ENCODE assay signal across 13 cellular contexts in genomic region chr17:81402530-81402941, GRCh38. TPM values are rescaled to one million over a fixed set of nuclear protein-coding genes. Genes with fewer than 3 reads are reported as not detected.
DNase-seq lines count a peak whose midpoint lies in the region; ATAC-seq, FAIRE-seq and TF ChIP-seq lines count a peak whose summit lies in the region.
"Had no signal": no experiment of that assay in that cellular context is flagged by ENCODE, and none has a peak within 500 bp of the region (broad histone marks: within the 10 kb centered on the region; RNA-seq: fewer than 3 reads in every experiment).

No MANE protein-coding gene starts in this region.

- H2BK20ac ChIP-seq in H1 (ENCODE audit: low read length), result no peak overlapping the region

- H3K4me2 ChIP-seq in H1 (ENCODE audit: insufficient read depth in 1 of 2, low read depth in 2 of 2, low read length in 2 of 2), result peak overlapping the region; percentile 25 to 76; a peak in 3 of 4 replicates

- H3K27me3 ChIP-seq in H1 (replicated peaks in 1 of 4; ENCODE audit: control insufficient read depth in 3 of 4, extremely low read depth in 1 of 4, insufficient read depth in 3 of 4, low read length in 3 of 4) (peaks cover 32 to 58% (median 49%) of the 10 kb centered on the region in 4 experiments), mucosa of rectum (ENCODE audit: control insufficient read depth in 2 of 2, insufficient read depth in 2 of 2, low read length in 2 of 2) (no peaks in the 10 kb centered on the region), thoracic aorta (replicated peaks; ENCODE audit: insufficient read depth) (no peaks in the 10 kb centered on the region)
- H3K27me3 ChIP-seq: body of pancreas had no signal

- WGBS in H1 (ENCODE audit: extremely low coverage in 1 of 2, insufficient coverage in 1 of 2, insufficient read length in 1 of 2, insufficient replicate concordance in 2 of 2, low coverage in 1 of 2, low lambda C conversion rate in 2 of 2, missing lambda C conversion rate in 1 of 2), 2 experiments, result 52% methylated on average over 9 of the region's 9 CpGs; no CpG with 5 or more reads in 1 of the 2 experiments

- H3K27ac ChIP-seq in H1 (ENCODE audit: low read depth, low read length) (no peak overlapping the region), mucosa of rectum (ENCODE audit: low read depth in 2 of 2, low read length in 2 of 2) (peak overlapping the region; percentile 51 to 62), thoracic aorta (peak overlapping the region; percentile 88 to 98)

- ATAC-seq in thoracic aorta (ENCODE audit: insufficient number of reproducible peaks, low FRiP score, low read depth), result no peak
- ATAC-seq in activated naive CD8-positive, alpha-beta T cell treated with anti-CD3 and anti-CD28 coated beads, Interleukin-2, amount 50 U/mL, for 24 hours, result no peak
- ATAC-seq: body of pancreas had no signal

- H2AFZ ChIP-seq in H1 (ENCODE audit: low read length), result no peak overlapping the region

- H3K79me2 ChIP-seq in H1 (ENCODE audit: control insufficient read depth in 1 of 2, insufficient read depth in 2 of 2, low read length in 2 of 2), result no peaks in the 10 kb centered on the region

- peaks cover 12% of the 10 kb centered on the region; the same call in 1 of the 2 replicates for H3K23me2 ChIP-seq in H1 (ENCODE audit: low read depth, low read length)

- TF ChIP-seq CTCF in NB4 (IDR thresholded peaks at IDR 0.05; ENCODE audit: low read depth, low read length) (no peak), H1 (IDR thresholded peaks at IDR 0.05; ENCODE audit: control extremely low read depth in 1 of 3, insufficient read depth in 1 of 3, low read depth in 1 of 3, low read length in 3 of 3) (no peak), thoracic aorta (IDR thresholded peaks at IDR 0.05) (no peak)

- TF ChIP-seq POLR2A in NB4 (IDR thresholded peaks at IDR 0.05; ENCODE audit: extremely low read depth, insufficient read length) (no peak), H1 (IDR thresholded peaks at IDR 0.05; ENCODE audit: control extremely low read depth in 1 of 2, low read depth in 2 of 2, low read length in 2 of 2) (no peak)

- no peaks in the 10 kb centered on the region for H3K9me3 Mint-ChIP-seq in activated naive CD8-positive, alpha-beta T cell treated with anti-CD3 and anti-CD28 coated beads, Interleukin-2, amount 50 U/mL, for 24 hours
- H3K9me3 Mint-ChIP-seq: memory B cell had no signal

- no peaks in the 10 kb centered on the region for H3K79me1 ChIP-seq in H1 (ENCODE audit: low read depth, low read length)

- H3K18ac ChIP-seq in H1 (ENCODE audit: extremely low read depth, low read length), result peak overlapping the region; percentile 65; the same call in 1 of the 2 replicates

- no peak overlapping the region for H4K91ac ChIP-seq in H1 (replicated peaks; ENCODE audit: insufficient read length, low read length)

- CTCF ChIA-PET in H1 (lab: Charles Lee; ENCODE audit: partially characterized antibody), result interaction anchor here (0.7 to 10.7 kb wide), 20 partner anchors 11 to 143 kb away, joined by 3 to 89 read pairs (median 4); no protein-coding TSS in a partner anchor

- H3K14ac ChIP-seq in H1 (ENCODE audit: insufficient read length), result no peak overlapping the region

- no peak overlapping the region for H2BK120ac ChIP-seq in H1 (replicated peaks; ENCODE audit: low read depth, low read length)

- POLR2A ChIA-PET in H1 (lab: Charles Lee; ENCODE audit: partially characterized antibody), result interaction anchor here (0.8 to 3.0 kb wide), 4 partner anchors 10 to 150 kb away, joined by 3 to 18 read pairs (median 4); partner anchors contain the start of gene SLC38A10

- H3K9ac ChIP-seq in H1 (replicated peaks in 1 of 4; ENCODE audit: extremely low read depth in 1 of 4, low read depth in 3 of 4, low read length in 3 of 4) (no peak overlapping the region; a peak in 1 of 7 replicates), mucosa of rectum (ENCODE audit: low read depth in 1 of 2, low read length in 2 of 2) (no peak overlapping the region)

- peak overlapping the region; percentile 19 for H3K4ac ChIP-seq in H1 (replicated peaks; ENCODE audit: insufficient read length, low read depth, low read length)

- no peaks in the 10 kb centered on the region for H4K20me1 ChIP-seq in H1 (replicated peaks in 1 of 2; ENCODE audit: control insufficient read depth in 1 of 2, insufficient read depth in 2 of 2, low read length in 2 of 2)

- no peak overlapping the region for H4K5ac ChIP-seq in H1 (ENCODE audit: insufficient read length, low read depth, low read length)

- H2BK15ac ChIP-seq in H1 (ENCODE audit: low read length), result no peak overlapping the region

- H3K9me3 ChIP-seq in H1 (ENCODE audit: insufficient read depth in 2 of 2, low read depth in 1 of 2, low read length in 1 of 2), result no peaks in the 10 kb centered on the region
- H3K9me3 ChIP-seq in mucosa of rectum (ENCODE audit: control insufficient read depth in 2 of 2, low read length in 2 of 2), result no peaks in the 10 kb centered on the region
- no peaks in the 10 kb centered on the region for H3K9me3 ChIP-seq in thoracic aorta
- H3K9me3 ChIP-seq: body of pancreas had no signal

- no peak overlapping the region for H3K56ac ChIP-seq in H1 (replicated peaks; ENCODE audit: insufficient read length, low read depth, low read length)

- no peak overlapping the region for H3K27ac Mint-ChIP-seq in activated naive CD8-positive, alpha-beta T cell treated with anti-CD3 and anti-CD28 coated beads, Interleukin-2, amount 50 U/mL, for 24 hours
- H3K27ac Mint-ChIP-seq: memory B cell had no signal

- no peak for TF ChIP-seq EP300 in H1 (IDR thresholded peaks at IDR 0.05; ENCODE audit: borderline replicate concordance in 1 of 2, low read depth in 2 of 2, low read length in 2 of 2)

- H4K8ac ChIP-seq in H1 (ENCODE audit: extremely low read depth, insufficient read depth, low read length), result no peak overlapping the region

- FAIRE-seq in H1 (lab: Jason Lieb, UNC), result no peak

- no peak overlapping the region for H3K4me3 Mint-ChIP-seq in activated naive CD8-positive, alpha-beta T cell treated with anti-CD3 and anti-CD28 coated beads, Interleukin-2, amount 50 U/mL, for 24 hours
- H3K4me3 Mint-ChIP-seq: memory B cell had no signal

- peak overlapping the region; percentile 50; the same call in 1 of the 2 replicates for H2BK12ac ChIP-seq in H1 (ENCODE audit: low read depth, low read length)

- H3K4me1 ChIP-seq in H1 (replicated peaks in 1 of 4; ENCODE audit: control insufficient read depth in 3 of 4, insufficient read depth in 4 of 4, low read length in 3 of 4) (peaks cover 8 to 41% (median 25%) of the 10 kb centered on the region in 4 experiments), mucosa of rectum (ENCODE audit: control insufficient read depth in 2 of 2, insufficient read depth in 2 of 2, low read length in 2 of 2) (peaks cover 34 to 49% of the 10 kb centered on the region in 2 donors), thoracic aorta (ENCODE audit: control insufficient read depth in 1 of 2, low read depth in 2 of 2) (peaks cover 42 to 67% of the 10 kb centered on the region in 2 donors)

- DNase-seq in NB4 (ENCODE audit: low read depth) (no peak), H1 (ENCODE audit: low read depth in 1 of 2, low spot score in 2 of 2) (no peak), thoracic aorta (ENCODE audit: low spot score) (no peak), glomerular visceral epithelial cell (ENCODE audit: extremely low spot score) (no peak), NCI-H526 treated with DMSO at 0.1 percent for 48 hours (lab: John Stamatoyannopoulos, UW) (no peak)
- no peak for DNase-seq in activated naive CD8-positive, alpha-beta T cell treated with anti-CD3 and anti-CD28 coated beads, Interleukin-2, amount 50 U/mL, for 24 hours
- DNase-seq: activated CD8-positive, alpha-beta memory T cell treated with anti-CD3 and anti-CD28 coated beads, Interleukin-2, amount 50 U/mL, for 4 hours; foreskin fibroblast; NCI-H146; stimulated activated CD4-positive, alpha-beta T cell treated with anti-CD3 and anti-CD28 coated beads, Interleukin-15, amount 100 ng/mL, for 24 hours had no signal

- peaks cover 70% of the 10 kb centered on the region for H3K27me3 Mint-ChIP-seq in activated naive CD8-positive, alpha-beta T cell treated with anti-CD3 and anti-CD28 coated beads, Interleukin-2, amount 50 U/mL, for 24 hours

- no peak for TF ChIP-seq RAD21 in H1 (IDR thresholded peaks at IDR 0.05 in 1 of 2, conservative IDR thresholded peaks at IDR 0.05 in 1 of 2; ENCODE audit: low read depth in 2 of 2, low read length in 2 of 2)

- H3K36me3 ChIP-seq in H1 (ENCODE audit: control insufficient read depth in 2 of 4, insufficient read depth in 4 of 4, low read length in 3 of 4) (no peaks in the 10 kb centered on the region; a peak in 1 of 8 replicates), mucosa of rectum (ENCODE audit: control insufficient read depth in 2 of 2, insufficient read depth in 2 of 2, low read length in 2 of 2) (no peaks in the 10 kb centered on the region), thoracic aorta (no peaks in the 10 kb centered on the region)

- H3K36me3 Mint-ChIP-seq in activated naive CD8-positive, alpha-beta T cell treated with anti-CD3 and anti-CD28 coated beads, Interleukin-2, amount 50 U/mL, for 24 hours (ENCODE audit: low read depth), result no peaks in the 10 kb centered on the region

- H2AK5ac ChIP-seq in H1 (ENCODE audit: low read depth, low read length), result no peak overlapping the region

- no peak overlapping the region; the same call in 1 of the 2 replicates for H2BK5ac ChIP-seq in H1 (ENCODE audit: low read depth, low read length)

- peak overlapping the region; percentile 84 for H3K4me3 ChIP-seq in NB4 (ENCODE audit: low read depth, low read length)
- H3K4me3 ChIP-seq in H1 (ENCODE audit: extremely low read depth in 1 of 4, insufficient read depth in 2 of 4, low read depth in 3 of 4, low read length in 4 of 4), result peak overlapping the region in 1 of 4 experiments; percentile 34; a peak in 1 of 8 replicates
- no peak overlapping the region for H3K4me3 ChIP-seq in mucosa of rectum (ENCODE audit: low read length in 2 of 2)
- H3K4me3 ChIP-seq in thoracic aorta, result peak overlapping the region; percentile 58
- H3K4me3 ChIP-seq: body of pancreas had no signal

- no peak overlapping the region for H3K23ac ChIP-seq in H1 (ENCODE audit: insufficient read length)

- peaks cover 17% of the 10 kb centered on the region for H3K4me1 Mint-ChIP-seq in activated naive CD8-positive, alpha-beta T cell treated with anti-CD3 and anti-CD28 coated beads, Interleukin-2, amount 50 U/mL, for 24 hours

TF ChIP-seq in H1, 55 proteins besides CTCF, POLR2A, EP300 and RAD21 (continues in another document):
- TF ChIP-seq TEAD4 (IDR thresholded peaks at IDR 0.05; ENCODE audit: low read depth, low read length), result no peak
- no peak for TF ChIP-seq SIRT6 (IDR thresholded peaks at IDR 0.05; ENCODE audit: low read length)

RNA-seq across cellular contexts. Expression of gene BAHCC1, which starts 7.3 kb away (rescaled TPM):
- 0.58 and 0.71 TPM in 2 replicates for total RNA-seq in H1 (2021; fragmentation: NEBNext Ultra II Directional; extraction: Animal tissue kit (Norgen Biotek cat#: 25700))
- 0.26 and 0.61 TPM in 2 replicates for polyA plus RNA-seq in H1 (2011; rRNA removed)
- polyA plus RNA-seq in H1 (2011; cell fraction: cytosol; rRNA removed), result 0.47 TPM
- 2.9 TPM for polyA plus RNA-seq in H1 (2011; cell fraction: nucleus; rRNA removed)
- 0.44 to 0.98 TPM (median 0.89 TPM) in 4 replicates for polyA plus RNA-seq in H1 (2012, experiment 1 of 2)
- polyA plus RNA-seq in H1 (2012, experiment 2 of 2), result 0.58 TPM
- polyA plus RNA-seq in H1 (2013, experiment 1 of 2), result 0.45 TPM
- 0.50 TPM for polyA plus RNA-seq in H1 (2013, experiment 2 of 2)
- 0.88 and 0.95 TPM in 2 replicates for polyA minus RNA-seq in H1 (2011; rRNA and poly(A)+ RNA removed)
- polyA minus RNA-seq in H1 (2011; cell fraction: cytosol; rRNA and poly(A)+ RNA removed), result 3.2 TPM
- polyA minus RNA-seq in H1 (2011; cell fraction: nucleus; rRNA and poly(A)+ RNA removed), result 1.3 TPM
- 10 to 100 TPM; 41.2 to 69.6 TPM for total RNA-seq in thoracic aorta

Comparison
In these comparisons a context has a peak if more than half of its experiments do, and no peak if none do; other contexts are left out.
1. H3K4me3 ChIP-seq: peak in NB4 (single experiment) and thoracic aorta (single experiment); none in mucosa of rectum (0 of 2).
2. RNA of gene BAHCC1, which starts 7.3 kb away (total RNA-seq): 41.2 to 69.6 TPM in thoracic aorta; 0.58 to 0.71 TPM in H1; every median in the first group is over 10 times any median in the second.